In genomic region chr16:72424776-72425175, GRCh38 we compare ENCODE assay signal across 18 cellular contexts.
DNase-seq lines count a peak whose midpoint lies in the region; ATAC-seq and TF ChIP-seq lines count a peak whose summit lies in the region.
"Had no signal": no experiment of that assay in that cellular context is flagged by ENCODE, and none has a peak within 500 bp of the region (broad histone marks: within the 10 kb centered on the region; RNA-seq: fewer than 3 reads in every experiment).

No MANE protein-coding gene starts in this region.

- no peak for TF ChIP-seq CTCF in WTC11 (IDR thresholded peaks at IDR 0.05)
- no peak for TF ChIP-seq CTCF in neural progenitor cell (IDR thresholded peaks at IDR 0.05)

- H3K27me3 Mint-ChIP-seq in WTC11 (ENCODE audit: low read depth) (no peaks in the 10 kb centered on the region), neural progenitor cell (ENCODE audit: insufficient read depth, low read depth) (peaks cover 2% of the 10 kb centered on the region)
- H3K27me3 Mint-ChIP-seq: CD4-positive, alpha-beta memory T cell had no signal

- in situ Hi-C loops in G401 (cut with HindIII; ENCODE audit: low sequenced_read_pairs), result no loop called here

- H3K4me2 ChIP-seq in neural progenitor cell, result no peak overlapping the region
- H3K4me2 ChIP-seq: BLaER1 had no signal

- DNase-seq in G401 (ENCODE audit: low spot score) (peak; percentile 6), WTC11 (ENCODE audit: low spot score) (no peak), pons (ENCODE audit: low spot score) (peak; percentile 84), H4 (ENCODE audit: low spot score) (no peak), cardiac septum (ENCODE audit: low spot score) (no peak), neural progenitor cell (ENCODE audit: low spot score) (no peak)
- DNase-seq: Calu3; CD4-positive, alpha-beta memory T cell; IMR-90; NCI-H2081 treated with DMSO at 0.1 percent for 48 hours; NCI-H82; SHP77 had no signal

- no peaks in the 10 kb centered on the region for H3F3A ChIP-seq in neural progenitor cell (ENCODE audit: low read depth)

- no peaks in the 10 kb centered on the region for H4K20me1 ChIP-seq in neural progenitor cell (ENCODE audit: low read depth)
- H4K20me1 ChIP-seq: BLaER1 had no signal

- H3K79me2 ChIP-seq in neural progenitor cell (ENCODE audit: low read depth), result no peaks in the 10 kb centered on the region

- H3K4me1 Mint-ChIP-seq in WTC11, result peaks cover 7% of the 10 kb centered on the region
- peaks cover 3% of the 10 kb centered on the region for H3K4me1 Mint-ChIP-seq in neural progenitor cell
- H3K4me1 Mint-ChIP-seq: CD4-positive, alpha-beta memory T cell had no signal

- ATAC-seq in WTC11 (no peak), HG02678 (IDR thresholded peaks at IDR 0.05; ENCODE audit: unreplicated experiment) (no peak)

- peaks cover 24% of the 10 kb centered on the region for H3K36me3 ChIP-seq in neural progenitor cell

- no peak overlapping the region for H3K9ac ChIP-seq in neural progenitor cell
- H3K9ac ChIP-seq: BLaER1 had no signal

- no peak overlapping the region for H3K4me3 ChIP-seq in neural progenitor cell
- H3K4me3 ChIP-seq: BLaER1, HAP-1, SK-N-MC had no signal

- H3K27ac ChIP-seq in cingulate gyrus (ENCODE audit: low read depth, low read length) (peak overlapping the region; percentile 49), neural progenitor cell (no peak overlapping the region)
- H3K27ac ChIP-seq: BLaER1, HL-60, SK-N-MC had no signal

- peaks cover 32% of the 10 kb centered on the region for H3K36me3 Mint-ChIP-seq in WTC11
- H3K36me3 Mint-ChIP-seq in neural progenitor cell, result peaks cover 29% of the 10 kb centered on the region

- intact Hi-C loops in cardiac septum (cut with DNase I), result no loop called here

- peak overlapping the region; percentile 66 for H3K27ac Mint-ChIP-seq in WTC11
- no peak overlapping the region for H3K27ac Mint-ChIP-seq in neural progenitor cell
- H3K27ac Mint-ChIP-seq: CD4-positive, alpha-beta memory T cell had no signal

- no peaks in the 10 kb centered on the region for H3K27me3 ChIP-seq in neural progenitor cell
- H3K27me3 ChIP-seq: BLaER1 had no signal

- POLR2A ChIA-PET in WTC11 (lab: Charles Lee), result no interaction called here

- H3K9me3 ChIP-seq in neural progenitor cell (ENCODE audit: low read depth), result peaks cover 23% of the 10 kb centered on the region
- H3K9me3 ChIP-seq: HAP-1 had no signal

- peaks cover 28% of the 10 kb centered on the region for H3K9me3 Mint-ChIP-seq in WTC11
- peaks cover 24% of the 10 kb centered on the region for H3K9me3 Mint-ChIP-seq in neural progenitor cell

- H3K4me1 ChIP-seq in neural progenitor cell, result no peaks in the 10 kb centered on the region
- H3K4me1 ChIP-seq: BLaER1, HAP-1 had no signal

- H2AFZ ChIP-seq in neural progenitor cell (replicated peaks), result no peak overlapping the region

- H3K4me3 Mint-ChIP-seq in WTC11 (no peak overlapping the region), neural progenitor cell (no peak overlapping the region)
- H3K4me3 Mint-ChIP-seq: CD4-positive, alpha-beta memory T cell had no signal

- CTCF ChIA-PET in WTC11 (lab: Charles Lee), result no interaction called here

TF ChIP-seq in WTC11, 78 proteins besides CTCF, POLR2A, EP300 and RAD21:
- no peak for TF ChIP-seq TCF7 (CRISPR knock-in tag; IDR thresholded peaks at IDR 0.05; ENCODE audit: low read depth)
- TF ChIP-seq MYBL2 (CRISPR knock-in tag; IDR thresholded peaks at IDR 0.05), result no peak
- TF ChIP-seq MXD4 (CRISPR knock-in tag; IDR thresholded peaks at IDR 0.05; ENCODE audit: borderline replicate concordance), result no peak
- TF ChIP-seq NR1H2 (CRISPR knock-in tag; IDR thresholded peaks at IDR 0.05), result no peak

Comparison
In these comparisons a context has a peak if more than half of its experiments do, and no peak if none do; other contexts are left out.
1. DNase-seq: peak in G401 (single experiment) and pons (single experiment); none in WTC11 (single experiment), H4 (single experiment), cardiac septum (single experiment) and neural progenitor cell (single experiment).